In genomic region chr9:133715866-133716563, GRCh38 we compare ENCODE assay signal across 8 cellular contexts. TPM values are rescaled to one million over a fixed set of nuclear protein-coding genes. Genes with fewer than 3 reads are reported as not detected.
DNase-seq lines count a peak whose midpoint lies in the region; ATAC-seq and TF ChIP-seq lines count a peak whose summit lies in the region.

No MANE protein-coding gene starts in this region.

- H3K4me1 ChIP-seq in heart right ventricle = peaks cover 5 to 36% (median 18%) of the 10 kb centered on the region in 9 donors
- no peaks in the 10 kb centered on the region for H3K4me1 ChIP-seq in mammary epithelial cell (ENCODE audit: insufficient read depth, low read length)

- H3K27me3 ChIP-seq in heart right ventricle = peaks cover 0 to 34% (median 31%) of the 10 kb centered on the region in 7 donors
- H3K27me3 ChIP-seq in mammary epithelial cell (ENCODE audit: insufficient read depth, low read length) = peaks cover 2% of the 10 kb centered on the region

- ATAC-seq in T-cell (replicated peaks in 1 of 4) (peak; percentile 68 to 86 (median 76)), heart right ventricle (peak; percentile 4 to 54 (median 28)), HG02938 (IDR thresholded peaks at IDR 0.05; ENCODE audit: unreplicated experiment) (no peak)

- peaks cover 7% of the 10 kb centered on the region for H3K9me3 Mint-ChIP-seq in activated naive CD4-positive, alpha-beta T cell treated with anti-CD3 and anti-CD28 coated beads for 36 hours
- peaks cover 0 to 3% (median 0%) of the 10 kb centered on the region in 3 donors for H3K9me3 Mint-ChIP-seq in T-cell

- POLR2A ChIA-PET in T-cell (lab: Charles Lee) = no interaction called here

- no peak overlapping the region for H3K4me3 Mint-ChIP-seq in activated naive CD4-positive, alpha-beta T cell treated with anti-CD3 and anti-CD28 coated beads for 36 hours
- H3K4me3 Mint-ChIP-seq in T-cell = no peak overlapping the region

- no peak overlapping the region for H3K4me3 ChIP-seq in heart right ventricle
- H3K4me3 ChIP-seq in mammary epithelial cell (replicated peaks in 1 of 3; ENCODE audit: insufficient read depth in 1 of 3, low read depth in 2 of 3, low read length in 3 of 3) = no peak overlapping the region

- DNase-seq in activated naive CD4-positive, alpha-beta T cell treated with anti-CD3 and anti-CD28 coated beads for 36 hours = peak; percentile 54
- DNase-seq in activated naive CD4-positive, alpha-beta T cell treated with Interleukin-2 at 50 U/mL for 16 hours = no peak
- peak in 18 of 34 experiments; percentile 15 to 57 (median 38) for DNase-seq in T-cell
- no peak for DNase-seq in heart right ventricle
- DNase-seq in stimulated activated naive CD4-positive, alpha-beta T cell treated with Interleukin-2 at 50 U/mL for 16 hours (lab: John Stamatoyannopoulos, UW) = peak; percentile 5
- no peak for DNase-seq in mammary epithelial cell
- no peak for DNase-seq in foreskin melanocyte

- TF ChIP-seq CTCF in heart right ventricle (IDR thresholded peaks at IDR 0.05) (peak in 8 of 9 donors; percentile 23 to 67 (median 53)), mammary epithelial cell (conservative IDR thresholded peaks at IDR 0.05 in 1 of 2, IDR thresholded peaks at IDR 0.05 in 1 of 2; ENCODE audit: extremely low read depth in 1 of 2, insufficient read depth in 1 of 2, low read depth in 1 of 2, low read length in 2 of 2) (no peak)

- H3K27ac ChIP-seq in heart right ventricle (peak overlapping the region in 8 of 10 donors; percentile 45 to 78 (median 58)), mammary epithelial cell (ENCODE audit: insufficient read depth, low read depth, low read length) (no peak overlapping the region)

- WGBS in heart right ventricle, 2 donors = 56 to 60% methylated on average over 21 of the region's 21 CpGs
- 91% methylated on average over 11 of the region's 21 CpGs for WGBS in mammary epithelial cell (ENCODE audit: low coverage, missing lambda C conversion rate)

- H3K36me3 Mint-ChIP-seq in activated naive CD4-positive, alpha-beta T cell treated with anti-CD3 and anti-CD28 coated beads for 36 hours (ENCODE audit: low read depth) = peaks cover 1% of the 10 kb centered on the region
- no peaks in the 10 kb centered on the region for H3K36me3 Mint-ChIP-seq in T-cell

- peaks cover 6% of the 10 kb centered on the region for H3K4me1 Mint-ChIP-seq in activated naive CD4-positive, alpha-beta T cell treated with anti-CD3 and anti-CD28 coated beads for 36 hours (ENCODE audit: low read depth)
- peaks cover 4 to 7% (median 6%) of the 10 kb centered on the region in 3 donors for H3K4me1 Mint-ChIP-seq in T-cell

- dilution Hi-C loops in mammary epithelial cell (cut with HindIII; ENCODE audit: low sequenced_read_pairs) = loop anchor here (5.0 kb wide), 1 partner anchor 84 kb away; no protein-coding TSS in a partner anchor

- intact Hi-C loops in activated naive CD4-positive, alpha-beta T cell treated with anti-CD3 and anti-CD28 coated beads for 36 hours (cut with micrococcal nuclease) = loop anchor here (1.0 kb wide), 1 partner anchor 60 kb away; no protein-coding TSS in a partner anchor
- intact Hi-C loops in heart right ventricle (cut with DNase I) (loop anchor here in 1 of 10 donors (10.0 kb wide), 1 partner anchor 131 kb away; no protein-coding TSS in a partner anchor), mammary epithelial cell (cut with micrococcal nuclease) (no loop called here)

- H3K79me2 ChIP-seq in mammary epithelial cell (ENCODE audit: insufficient read depth, low read length) = no peaks in the 10 kb centered on the region

- no peaks in the 10 kb centered on the region for H3K36me3 ChIP-seq in heart right ventricle
- H3K36me3 ChIP-seq in mammary epithelial cell (ENCODE audit: insufficient read depth, low read length) = no peaks in the 10 kb centered on the region

- H4K20me1 ChIP-seq in mammary epithelial cell (ENCODE audit: insufficient read depth, low read length) = no peaks in the 10 kb centered on the region

- no peak overlapping the region for H3K9ac ChIP-seq in mammary epithelial cell (ENCODE audit: insufficient read depth, low read length)

- CTCF ChIA-PET in activated naive CD4-positive, alpha-beta T cell treated with anti-CD3 and anti-CD28 coated beads for 36 hours (lab: Charles Lee) = interaction anchor here (0.6 to 0.9 kb wide), 3 partner anchors 11 to 182 kb away, joined by 3 to 5 read pairs (median 4); no protein-coding TSS in a partner anchor
- CTCF ChIA-PET in T-cell (lab: Charles Lee) = no interaction called here
- CTCF ChIA-PET in mammary epithelial cell (lab: Charles Lee; ENCODE audit: low non-redundant PET) = no interaction called here

- no peak overlapping the region for H2AFZ ChIP-seq in mammary epithelial cell (ENCODE audit: low read depth, low read length)

- H3K27ac Mint-ChIP-seq in activated naive CD4-positive, alpha-beta T cell treated with anti-CD3 and anti-CD28 coated beads for 36 hours = no peak overlapping the region
- peak overlapping the region; percentile 28 to 64 for H3K27ac Mint-ChIP-seq in T-cell

- H3K9me3 ChIP-seq in heart right ventricle (no peaks in the 10 kb centered on the region), mammary epithelial cell (replicated peaks; ENCODE audit: insufficient read depth, low read length) (no peaks in the 10 kb centered on the region)

- H3K4me2 ChIP-seq in mammary epithelial cell (ENCODE audit: insufficient read depth, low read depth, low read length) = no peak overlapping the region

- in situ Hi-C loops in mammary epithelial cell (cut with MboI; ENCODE audit: low sequenced_read_pairs in 2 of 2) = no loop called here

- no TSS peak for BruUV-seq in mammary epithelial cell (replicated peaks; lab: Mats Ljungman, UMichigan)

- peaks cover 1% of the 10 kb centered on the region for H3K27me3 Mint-ChIP-seq in activated naive CD4-positive, alpha-beta T cell treated with anti-CD3 and anti-CD28 coated beads for 36 hours (ENCODE audit: low read depth)
- peaks cover 10 to 11% of the 10 kb centered on the region in 2 donors for H3K27me3 Mint-ChIP-seq in T-cell

RNA-seq across cellular contexts. Expression of gene SARDH, which starts 22.1 kb away (rescaled TPM):
- 1 to 10 TPM; 7.7 TPM for total RNA-seq in activated naive CD4-positive, alpha-beta T cell treated with anti-CD3 and anti-CD28 coated beads for 36 hours
- total RNA-seq in T-cell (10 to 100 TPM in 4 of 5 donors, 1 to 10 TPM in 1; 8.8 to 34.4 (median 23.8) TPM), heart right ventricle (1 to 10 TPM in 2 of 10 donors, under 1 TPM in 8; 0.28 to 1.8 (median 0.68) TPM), mammary epithelial cell (1 to 10 TPM in 1 of 2 donors, not detected in 1; 7.2 TPM)
- polyA plus RNA-seq in heart right ventricle (under 1 TPM; 0.38 to 0.44 TPM), mammary epithelial cell (0.28 TPM)
- not detected for polyA minus RNA-seq in mammary epithelial cell

Comparison
In these comparisons a context has a peak if more than half of its experiments do, and no peak if none do; other contexts are left out.
1. DNase-seq: peak in activated naive CD4-positive, alpha-beta T cell treated with anti-CD3 and anti-CD28 coated beads for 36 hours (single experiment), T-cell (18 of 34) and stimulated activated naive CD4-positive, alpha-beta T cell treated with Interleukin-2 at 50 U/mL for 16 hours (single experiment); none in activated naive CD4-positive, alpha-beta T cell treated with Interleukin-2 at 50 U/mL for 16 hours (single experiment), heart right ventricle (0 of 2), mammary epithelial cell (single experiment) and foreskin melanocyte (single experiment).
2. CTCF ChIP-seq: peak in heart right ventricle (8 of 9); none in mammary epithelial cell (0 of 2).